Comparison of ENCODE assay signal across 25 cellular contexts in genomic region chr16:84298376-84298899, GRCh38. TPM values are rescaled to one million over a fixed set of nuclear protein-coding genes. Genes with fewer than 3 reads are reported as not detected.
"Had no signal": no experiment of that assay in that cellular context is flagged by ENCODE, and none has a peak within 500 bp of the region (broad histone marks: within the 10 kb centered on the region; RNA-seq: fewer than 3 reads in every experiment).

No MANE protein-coding gene starts in this region.

- H3K27ac ChIP-seq: cardiac muscle cell, foreskin keratinocyte, ovary, thyroid gland had no signal

- H3K36me3 ChIP-seq: cardiac muscle cell, ovary, thyroid gland had no signal

- H3K9me3 ChIP-seq: ovary, thyroid gland had no signal

- H3K4me1 ChIP-seq: foreskin keratinocyte had no signal

- H3K4me1 Mint-ChIP-seq: activated B cell treated with CpG ODN at 0.5 μM for 24 hours; activated CD4-positive, alpha-beta memory T cell treated with anti-CD3 and anti-CD28 coated beads, Interleukin-2, amount 10 ng/mL, durations not matched to agents 7 days and 5 days; activated T-helper 17 cell treated with anti-CD3 and anti-CD28 coated beads, Interleukin-2, amount 50 U/mL, for 72 hours had no signal

- H3K4me3 Mint-ChIP-seq: activated B cell treated with CpG ODN at 0.5 μM for 24 hours; activated CD4-positive, alpha-beta memory T cell treated with anti-CD3 and anti-CD28 coated beads, Interleukin-2, amount 10 ng/mL, durations not matched to agents 7 days and 5 days; activated CD8-positive, alpha-beta memory T cell treated with anti-CD3 and anti-CD28 coated beads, Interleukin-2, amount 10 ng/mL, durations not matched to agents 7 days and 5 days; activated naive CD8-positive, alpha-beta T cell treated with anti-CD3 and anti-CD28 coated beads for 36 hours; activated T-helper 17 cell treated with anti-CD3 and anti-CD28 coated beads, Interleukin-2, amount 50 U/mL, for 72 hours; mesothelial cell of epicardium; stimulated activated naive B cell treated with anti-CD40 and anti-IgM and Interleukin-4, amounts not matched to agents 10 μg/mL and 1 μg/mL and 100 μg/mL, for 72 hours had no signal

- DNase-seq: activated B cell treated with CpG ODN at 0.5 μM for 24 hours; activated CD4-positive, alpha-beta memory T cell treated with anti-CD3 and anti-CD28 coated beads, Interleukin-2, amount 10 ng/mL, durations not matched to agents 7 days and 5 days; activated CD4-positive, alpha-beta T cell treated with anti-CD3 and anti-CD28 coated beads for 4 hours; activated CD8-positive, alpha-beta memory T cell treated with anti-CD3 and anti-CD28 coated beads, Interleukin-2, amount 10 ng/mL, durations not matched to agents 7 days and 5 days; activated naive CD4-positive, alpha-beta T cell; activated naive CD8-positive, alpha-beta T cell treated with anti-CD3 and anti-CD28 coated beads for 36 hours; amniotic stem cell; dermis blood vessel endothelial cell; effector memory CD4-positive, alpha-beta T cell; foreskin keratinocyte; hypothalamus; ovary; stimulated activated naive B cell treated with anti-CD40 and anti-IgM and Interleukin-4, amounts not matched to agents 10 μg/mL and 1 μg/mL and 100 μg/mL, for 72 hours; T-helper 1 cell; T-helper 9 cell; thyroid gland had no signal

- H3K27me3 ChIP-seq: ovary, thyroid gland had no signal

- H3K4me3 ChIP-seq: cardiac muscle cell, lung, ovary, thyroid gland had no signal

- ATAC-seq: activated CD8-positive, alpha-beta memory T cell treated with anti-CD3 and anti-CD28 coated beads, Interleukin-2, amount 10 ng/mL, durations not matched to agents 7 days and 5 days; activated T-helper 17 cell treated with anti-CD3 and anti-CD28 coated beads, Interleukin-2, amount 50 U/mL, for 72 hours; foreskin keratinocyte; stimulated activated naive B cell treated with anti-CD40 and anti-IgM and Interleukin-4, amounts not matched to agents 10 μg/mL and 1 μg/mL and 100 μg/mL, for 72 hours had no signal

- H3K9me3 Mint-ChIP-seq: activated B cell treated with CpG ODN at 0.5 μM for 24 hours; activated CD4-positive, alpha-beta memory T cell treated with anti-CD3 and anti-CD28 coated beads, Interleukin-2, amount 10 ng/mL, durations not matched to agents 7 days and 5 days; activated naive CD8-positive, alpha-beta T cell treated with anti-CD3 and anti-CD28 coated beads for 36 hours; activated T-helper 17 cell treated with anti-CD3 and anti-CD28 coated beads, Interleukin-2, amount 50 U/mL, for 72 hours; mesothelial cell of epicardium; stimulated activated naive B cell treated with anti-CD40 and anti-IgM and Interleukin-4, amounts not matched to agents 10 μg/mL and 1 μg/mL and 100 μg/mL, for 72 hours had no signal

- H3K36me3 Mint-ChIP-seq: activated CD8-positive, alpha-beta memory T cell treated with anti-CD3 and anti-CD28 coated beads, Interleukin-2, amount 10 ng/mL, durations not matched to agents 7 days and 5 days; activated naive CD8-positive, alpha-beta T cell treated with anti-CD3 and anti-CD28 coated beads for 36 hours; mesothelial cell of epicardium; stimulated activated naive B cell treated with anti-CD40 and anti-IgM and Interleukin-4, amounts not matched to agents 10 μg/mL and 1 μg/mL and 100 μg/mL, for 72 hours had no signal

- H3K27ac Mint-ChIP-seq: activated B cell treated with CpG ODN at 0.5 μM for 24 hours; activated CD4-positive, alpha-beta memory T cell treated with anti-CD3 and anti-CD28 coated beads, Interleukin-2, amount 10 ng/mL, durations not matched to agents 7 days and 5 days; activated CD8-positive, alpha-beta memory T cell treated with anti-CD3 and anti-CD28 coated beads, Interleukin-2, amount 10 ng/mL, durations not matched to agents 7 days and 5 days; activated naive CD8-positive, alpha-beta T cell treated with anti-CD3 and anti-CD28 coated beads for 36 hours; activated T-helper 17 cell treated with anti-CD3 and anti-CD28 coated beads, Interleukin-2, amount 50 U/mL, for 72 hours; mesothelial cell of epicardium; stimulated activated naive B cell treated with anti-CD40 and anti-IgM and Interleukin-4, amounts not matched to agents 10 μg/mL and 1 μg/mL and 100 μg/mL, for 72 hours had no signal

RNA-seq across cellular contexts. Expression of gene WFDC1, which starts 3.8 kb away (rescaled TPM):
- total RNA-seq: activated B cell treated with CpG ODN at 0.5 μM for 24 hours; activated CD4-positive, alpha-beta memory T cell treated with anti-CD3 and anti-CD28 coated beads, Interleukin-2, amount 10 ng/mL, durations not matched to agents 7 days and 5 days; activated CD8-positive, alpha-beta memory T cell treated with anti-CD3 and anti-CD28 coated beads, Interleukin-2, amount 10 ng/mL, durations not matched to agents 7 days and 5 days; activated naive CD8-positive, alpha-beta T cell treated with anti-CD3 and anti-CD28 coated beads for 36 hours; dermis blood vessel endothelial cell; endothelial cell of umbilical vein; foreskin keratinocyte; pulmonary artery endothelial cell had no signal
- polyA plus RNA-seq: endothelial cell of umbilical vein, foreskin keratinocyte, keratinocyte had no signal

RNA-seq across cellular contexts. Expression of gene KCNG4, which starts 58.6 kb away (rescaled TPM):
- total RNA-seq: activated B cell treated with CpG ODN at 0.5 μM for 24 hours; activated CD4-positive, alpha-beta memory T cell treated with anti-CD3 and anti-CD28 coated beads, Interleukin-2, amount 10 ng/mL, durations not matched to agents 7 days and 5 days; activated CD8-positive, alpha-beta memory T cell treated with anti-CD3 and anti-CD28 coated beads, Interleukin-2, amount 10 ng/mL, durations not matched to agents 7 days and 5 days; activated naive CD8-positive, alpha-beta T cell treated with anti-CD3 and anti-CD28 coated beads for 36 hours; activated T-helper 17 cell treated with anti-CD3 and anti-CD28 coated beads, Interleukin-2, amount 50 U/mL, for 72 hours; cardiac muscle cell; chondrocyte; dermis blood vessel endothelial cell; endothelial cell of umbilical vein; foreskin keratinocyte; lung; mesothelial cell of epicardium; ovary; pulmonary artery endothelial cell; subcutaneous adipose tissue; thyroid gland had no signal
- polyA plus RNA-seq: cardiac muscle cell, endothelial cell of umbilical vein, foreskin keratinocyte, keratinocyte, lung, ovary had no signal
